ENCODE assay signal across 8 cellular contexts in the genomic region with DNA sequence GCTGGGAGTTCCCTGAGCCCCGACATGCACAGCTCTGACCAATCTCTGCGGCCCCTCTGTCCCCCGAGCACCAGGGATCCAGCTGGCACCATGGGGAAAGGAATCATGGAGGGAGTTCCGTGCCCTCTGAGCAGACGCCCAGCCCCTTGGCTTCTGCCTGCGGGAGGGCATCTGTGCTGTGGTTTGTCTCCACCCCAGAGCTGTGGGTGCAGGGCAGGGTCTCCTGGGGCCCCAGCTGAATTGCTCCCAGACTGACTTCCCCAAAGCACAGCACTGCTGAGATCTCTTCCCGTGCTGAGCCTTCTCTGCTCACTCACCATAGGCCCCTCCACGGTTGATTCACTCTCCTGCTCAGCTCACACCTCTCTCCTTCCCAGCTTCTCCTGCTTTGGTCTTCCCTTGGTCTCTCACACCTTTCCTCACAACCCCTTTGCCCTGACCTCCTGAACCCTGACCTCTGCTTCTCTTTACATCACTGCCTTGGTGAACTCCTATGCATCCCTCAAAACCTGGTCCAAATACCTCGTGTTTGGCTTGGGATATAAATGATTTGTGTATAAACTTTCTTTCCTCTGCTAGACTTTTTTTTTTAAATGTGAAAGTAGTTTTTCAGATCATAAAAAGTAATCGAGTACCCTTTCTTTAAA.
DNase-seq lines count a peak whose midpoint lies in the region; ATAC-seq and TF ChIP-seq lines count a peak whose summit lies in the region.

No MANE protein-coding gene starts in this region.

- DNase-seq in GM06990 (ENCODE audit: extremely low read depth, insufficient read length) (peak; percentile 38), NOMO-1 (lab: John Stamatoyannopoulos, UW; ENCODE audit: unreplicated experiment in 2 of 2) (peak; percentile 47 to 52), chondrocyte (ENCODE audit: low spot score) (no peak), progenitor cell of endocrine pancreas (ENCODE audit: low spot score, unreplicated experiment) (no peak), dermis blood vessel endothelial cell (no peak), glomerular visceral epithelial cell (ENCODE audit: extremely low spot score) (no peak)
- DNase-seq in activated CD8-positive, alpha-beta memory T cell treated with anti-CD3 and anti-CD28 coated beads for 24 hours: no peak

- H3K9me3 Mint-ChIP-seq in chondrocyte (ENCODE audit: low read depth) (no peaks in the 10 kb centered on the region), progenitor cell of endocrine pancreas (ENCODE audit: low read depth) (no peaks in the 10 kb centered on the region)

- no peaks in the 10 kb centered on the region for H3K27me3 ChIP-seq in GM06990 (replicated peaks; ENCODE audit: control insufficient read depth, insufficient read depth, low read length)

- TF ChIP-seq CTCF in GM06990 (IDR thresholded peaks at IDR 0.05; ENCODE audit: insufficient read depth, low read length, poor library complexity, severe bottlenecking) (no peak), chondrocyte (IDR thresholded peaks at IDR 0.05) (no peak), progenitor cell of endocrine pancreas (IDR thresholded peaks at IDR 0.05; ENCODE audit: unreplicated experiment) (no peak)

- peak overlapping the region; percentile 54 for H3K27ac Mint-ChIP-seq in chondrocyte (ENCODE audit: unreplicated experiment)
- H3K27ac Mint-ChIP-seq in progenitor cell of endocrine pancreas: peak overlapping the region; percentile 9

- peak overlapping the region; percentile 58 for H3K4me3 ChIP-seq in GM06990 (replicated peaks; ENCODE audit: low read depth, low read length)

- H3K4me3 Mint-ChIP-seq in chondrocyte (ENCODE audit: unreplicated experiment): no peak overlapping the region
- H3K4me3 Mint-ChIP-seq in progenitor cell of endocrine pancreas (ENCODE audit: low read depth): no peak overlapping the region

- H3K36me3 ChIP-seq in GM06990 (ENCODE audit: control insufficient read depth, insufficient read depth, low read length): peaks cover 4% of the 10 kb centered on the region

- H3K27me3 Mint-ChIP-seq in chondrocyte (ENCODE audit: low read depth): no peaks in the 10 kb centered on the region
- H3K27me3 Mint-ChIP-seq in progenitor cell of endocrine pancreas: no peaks in the 10 kb centered on the region

- H3K4me1 Mint-ChIP-seq in chondrocyte (ENCODE audit: low read depth): peaks cover 67% of the 10 kb centered on the region
- H3K4me1 Mint-ChIP-seq in progenitor cell of endocrine pancreas (ENCODE audit: low read depth): peaks cover 8% of the 10 kb centered on the region

- ATAC-seq in GM18517 (IDR thresholded peaks at IDR 0.05; ENCODE audit: unreplicated experiment): no peak

- H3K36me3 Mint-ChIP-seq in chondrocyte (ENCODE audit: low read depth) (peaks cover 15% of the 10 kb centered on the region), progenitor cell of endocrine pancreas (ENCODE audit: insufficient read depth) (peaks cover 6% of the 10 kb centered on the region)

Comparison
In these comparisons a context has a peak if more than half of its experiments do, and no peak if none do; other contexts are left out.
1. DNase-seq: peak in GM06990 (single experiment) and NOMO-1 (2 of 2); none in chondrocyte (single experiment), progenitor cell of endocrine pancreas (single experiment), activated CD8-positive, alpha-beta memory T cell treated with anti-CD3 and anti-CD28 coated beads for 24 hours (single experiment), dermis blood vessel endothelial cell (single experiment) and glomerular visceral epithelial cell (single experiment).